Comparison of ENCODE assay signal across 1 cellular context in genomic region chr1:147083919-147084272, GRCh38.
TF ChIP-seq lines count a peak whose summit lies in the region.

No MANE protein-coding gene starts in this region.

TF ChIP-seq in liver, 16 proteins besides CTCF, POLR2A, EP300 and RAD21 (continued from another document):
- TF ChIP-seq ZBTB33 (IDR thresholded peaks at IDR 0.05) (no peak), SP1 (IDR thresholded peaks at IDR 0.05) (no peak)
